1 cellular context compared by ENCODE assay signal in genomic region chr2:101199153-101199810, GRCh38.
TF ChIP-seq lines count a peak whose summit lies in the region.

No MANE protein-coding gene starts in this region.

TF ChIP-seq in SK-N-SH treated with all-trans-retinoic acid at 6 μM for 48 hours, 23 proteins besides CTCF, POLR2A, EP300 and RAD21 (continued from another document):
- TF ChIP-seq TSHZ2 (CRISPR knock-in tag; IDR thresholded peaks at IDR 0.05) = no peak
- TF ChIP-seq ESRRG (CRISPR knock-in tag; IDR thresholded peaks at IDR 0.05) = no peak
- no peak for TF ChIP-seq OSR1 (CRISPR knock-in tag; IDR thresholded peaks at IDR 0.05)
- TF ChIP-seq, protein P1, sequence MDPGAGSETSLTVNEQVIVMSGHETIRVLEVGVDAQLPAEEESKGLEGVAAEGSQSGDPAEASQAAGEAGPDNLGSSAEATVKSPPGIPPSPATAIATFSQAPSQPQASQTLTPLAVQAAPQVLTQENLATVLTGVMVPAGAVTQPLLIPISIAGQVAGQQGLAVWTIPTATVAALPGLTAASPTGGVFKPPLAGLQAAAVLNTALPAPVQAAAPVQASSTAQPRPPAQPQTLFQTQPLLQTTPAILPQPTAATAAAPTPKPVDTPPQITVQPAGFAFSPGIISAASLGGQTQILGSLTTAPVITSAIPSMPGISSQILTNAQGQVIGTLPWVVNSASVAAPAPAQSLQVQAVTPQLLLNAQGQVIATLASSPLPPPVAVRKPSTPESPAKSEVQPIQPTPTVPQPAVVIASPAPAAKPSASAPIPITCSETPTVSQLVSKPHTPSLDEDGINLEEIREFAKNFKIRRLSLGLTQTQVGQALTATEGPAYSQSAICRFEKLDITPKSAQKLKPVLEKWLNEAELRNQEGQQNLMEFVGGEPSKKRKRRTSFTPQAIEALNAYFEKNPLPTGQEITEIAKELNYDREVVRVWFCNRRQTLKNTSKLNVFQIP (CRISPR knock-in tag; IDR thresholded peaks at IDR 0.05; ENCODE audit: borderline replicate concordance, low read depth) = no peak
- TF ChIP-seq PPARA (CRISPR knock-in tag; IDR thresholded peaks at IDR 0.05; ENCODE audit: borderline replicate concordance) = no peak
- no peak for TF ChIP-seq ISL1 (CRISPR knock-in tag; IDR thresholded peaks at IDR 0.05)
- TF ChIP-seq, protein P2, sequence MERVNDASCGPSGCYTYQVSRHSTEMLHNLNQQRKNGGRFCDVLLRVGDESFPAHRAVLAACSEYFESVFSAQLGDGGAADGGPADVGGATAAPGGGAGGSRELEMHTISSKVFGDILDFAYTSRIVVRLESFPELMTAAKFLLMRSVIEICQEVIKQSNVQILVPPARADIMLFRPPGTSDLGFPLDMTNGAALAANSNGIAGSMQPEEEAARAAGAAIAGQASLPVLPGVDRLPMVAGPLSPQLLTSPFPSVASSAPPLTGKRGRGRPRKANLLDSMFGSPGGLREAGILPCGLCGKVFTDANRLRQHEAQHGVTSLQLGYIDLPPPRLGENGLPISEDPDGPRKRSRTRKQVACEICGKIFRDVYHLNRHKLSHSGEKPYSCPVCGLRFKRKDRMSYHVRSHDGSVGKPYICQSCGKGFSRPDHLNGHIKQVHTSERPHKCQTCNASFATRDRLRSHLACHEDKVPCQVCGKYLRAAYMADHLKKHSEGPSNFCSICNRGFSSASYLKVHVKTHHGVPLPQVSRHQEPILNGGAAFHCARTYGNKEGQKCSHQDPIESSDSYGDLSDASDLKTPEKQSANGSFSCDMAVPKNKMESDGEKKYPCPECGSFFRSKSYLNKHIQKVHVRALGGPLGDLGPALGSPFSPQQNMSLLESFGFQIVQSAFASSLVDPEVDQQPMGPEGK (CRISPR knock-in tag; IDR thresholded peaks at IDR 0.05; ENCODE audit: borderline replicate concordance) = no peak
